Comparison of ENCODE assay signal across 8 cellular contexts in genomic region chr17:19992803-19993713, GRCh38.
DNase-seq lines count a peak whose midpoint lies in the region; ATAC-seq and TF ChIP-seq lines count a peak whose summit lies in the region.

No MANE protein-coding gene starts in this region.

- peak overlapping the region; percentile 47 for H3K27ac ChIP-seq in 22Rv1
- peak overlapping the region; percentile 12; the same call in 1 of the 2 replicates for H3K27ac ChIP-seq in WERI-Rb-1

- peak; percentile 92 for DNase-seq in NCI-H2227 (lab: John Stamatoyannopoulos, UW; ENCODE audit: unreplicated experiment)
- peak; percentile 89 for DNase-seq in WERI-Rb-1
- DNase-seq in brain pericyte (ENCODE audit: low read depth, low spot score): peak; percentile 60
- DNase-seq in iPS-NIHi7 (ENCODE audit: extremely low spot score): peak; percentile 77
- peak; percentile 64 to 72 (median 68) for DNase-seq in stimulated activated CD4-positive, alpha-beta T cell treated with anti-CD3 and anti-CD28 coated beads, Interleukin-12 subunit alpha, Interleukin-12 subunit beta, amount 100 ng/mL, for 48 hours (ENCODE audit: low read depth in 2 of 3, low spot score in 1 of 3)

- ATAC-seq in GM18511 (IDR thresholded peaks at IDR 0.05; ENCODE audit: unreplicated experiment) (peak; percentile 86), HG03196 (IDR thresholded peaks at IDR 0.05; ENCODE audit: unreplicated experiment) (peak; percentile 83)

- no peaks in the 10 kb centered on the region for H3K27me3 ChIP-seq in WERI-Rb-1 (ENCODE audit: insufficient read depth, low read depth, severe bottlenecking)

- H3K4me3 ChIP-seq in WERI-Rb-1 (ENCODE audit: low read depth, low read length): peak overlapping the region; percentile 23; the same call in 1 of the 2 replicates

- TF ChIP-seq CTCF in 22Rv1 (IDR thresholded peaks at IDR 0.05): peak; percentile 81
- TF ChIP-seq CTCF in WERI-Rb-1 (IDR thresholded peaks at IDR 0.05; ENCODE audit: low read depth, low read length): peak; percentile 61

- H3K9me3 ChIP-seq in WERI-Rb-1 (ENCODE audit: severe bottlenecking): no peaks in the 10 kb centered on the region

- H3K36me3 ChIP-seq in WERI-Rb-1: no peaks in the 10 kb centered on the region

Comparison
In these comparisons a context has a peak if more than half of its experiments do, and no peak if none do; other contexts are left out.
1. Peak in every context shown above with its lines: DNase-seq, ATAC-seq, H3K4me3 ChIP-seq and H3K27ac ChIP-seq.